ENCODE assay signal across 1 cellular context in the genomic region with DNA sequence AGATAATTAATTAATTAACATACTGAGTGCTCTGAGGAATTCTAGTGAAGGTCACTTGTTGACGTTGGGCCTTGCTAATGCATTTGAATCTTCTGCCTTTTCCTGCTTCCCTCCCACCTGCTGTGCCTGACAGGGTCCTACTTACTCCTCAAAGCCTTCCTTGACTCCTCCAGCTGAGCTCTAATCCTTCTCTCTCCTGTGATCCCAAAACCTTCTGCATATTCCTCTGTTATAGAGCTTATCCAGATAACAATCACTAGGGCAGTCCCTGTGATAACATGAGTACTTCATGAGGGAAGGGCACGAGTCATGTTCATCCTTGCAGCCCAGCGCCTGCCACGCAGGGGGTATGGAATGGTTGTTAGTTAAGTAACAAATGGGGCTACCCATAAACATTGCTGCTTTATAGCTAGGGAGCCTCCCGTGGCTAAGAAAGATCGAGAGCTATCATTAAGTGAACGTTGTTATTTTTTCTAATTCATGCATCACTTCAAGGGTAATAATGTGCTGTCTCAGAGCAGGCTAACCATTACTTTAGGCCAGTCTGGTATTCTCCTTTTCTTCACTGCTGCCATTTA.
TF ChIP-seq lines count a peak whose summit lies in the region.

No MANE protein-coding gene starts in this region.

TF ChIP-seq in IMR-90, 13 proteins besides CTCF, POLR2A, EP300 and RAD21:
- TF ChIP-seq RCOR1 (IDR thresholded peaks at IDR 0.05; ENCODE audit: insufficient replicate concordance, low read length) (no peak), BHLHE40 (IDR thresholded peaks at IDR 0.05; ENCODE audit: low read depth, low read length) (no peak), RFX5 (IDR thresholded peaks at IDR 0.05; ENCODE audit: low read depth, low read length) (no peak), CEBPB (IDR thresholded peaks at IDR 0.05; ENCODE audit: low read depth, low read length) (no peak), ELK1 (IDR thresholded peaks at IDR 0.05; ENCODE audit: borderline replicate concordance, low read depth, low read length) (no peak), MXI1 (IDR thresholded peaks at IDR 0.05; ENCODE audit: borderline replicate concordance, low read depth, low read length) (no peak), SMC3 (IDR thresholded peaks at IDR 0.05; ENCODE audit: low read depth, low read length) (no peak)
- TF ChIP-seq, protein P1, sequence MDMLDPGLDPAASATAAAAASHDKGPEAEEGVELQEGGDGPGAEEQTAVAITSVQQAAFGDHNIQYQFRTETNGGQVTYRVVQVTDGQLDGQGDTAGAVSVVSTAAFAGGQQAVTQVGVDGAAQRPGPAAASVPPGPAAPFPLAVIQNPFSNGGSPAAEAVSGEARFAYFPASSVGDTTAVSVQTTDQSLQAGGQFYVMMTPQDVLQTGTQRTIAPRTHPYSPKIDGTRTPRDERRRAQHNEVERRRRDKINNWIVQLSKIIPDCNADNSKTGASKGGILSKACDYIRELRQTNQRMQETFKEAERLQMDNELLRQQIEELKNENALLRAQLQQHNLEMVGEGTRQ (IDR thresholded peaks at IDR 0.05; ENCODE audit: low read depth, low read length): no peak
TF ChIP-seq in IMR-90: peak in this region for 0.
